Comparison of ENCODE assay signal across 1 cellular context in the genomic region with DNA sequence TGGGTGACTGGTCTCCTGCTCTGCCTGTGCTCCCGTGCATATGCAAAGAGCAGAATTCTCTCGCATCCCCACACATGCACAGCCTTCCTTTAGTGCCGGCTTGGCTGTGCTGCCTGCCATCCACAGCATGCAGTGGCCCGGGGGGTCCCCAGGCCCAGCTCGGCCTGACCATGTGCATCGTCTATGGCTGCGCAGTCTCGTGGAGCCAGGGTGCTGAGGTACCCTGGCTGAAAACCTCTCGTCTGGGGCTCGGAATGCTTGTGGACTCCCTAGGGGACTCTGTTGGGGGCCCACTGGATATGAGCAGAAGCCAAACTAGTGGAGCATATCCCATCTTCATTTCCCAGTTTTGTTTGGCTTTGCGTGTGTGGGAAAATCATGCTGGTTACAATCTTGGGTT.
TF ChIP-seq lines count a peak whose summit lies in the region.

No MANE protein-coding gene starts in this region.

TF ChIP-seq in WTC11, 78 proteins besides CTCF, POLR2A, EP300 and RAD21 (continued from another document):
- TF ChIP-seq, protein P1, sequence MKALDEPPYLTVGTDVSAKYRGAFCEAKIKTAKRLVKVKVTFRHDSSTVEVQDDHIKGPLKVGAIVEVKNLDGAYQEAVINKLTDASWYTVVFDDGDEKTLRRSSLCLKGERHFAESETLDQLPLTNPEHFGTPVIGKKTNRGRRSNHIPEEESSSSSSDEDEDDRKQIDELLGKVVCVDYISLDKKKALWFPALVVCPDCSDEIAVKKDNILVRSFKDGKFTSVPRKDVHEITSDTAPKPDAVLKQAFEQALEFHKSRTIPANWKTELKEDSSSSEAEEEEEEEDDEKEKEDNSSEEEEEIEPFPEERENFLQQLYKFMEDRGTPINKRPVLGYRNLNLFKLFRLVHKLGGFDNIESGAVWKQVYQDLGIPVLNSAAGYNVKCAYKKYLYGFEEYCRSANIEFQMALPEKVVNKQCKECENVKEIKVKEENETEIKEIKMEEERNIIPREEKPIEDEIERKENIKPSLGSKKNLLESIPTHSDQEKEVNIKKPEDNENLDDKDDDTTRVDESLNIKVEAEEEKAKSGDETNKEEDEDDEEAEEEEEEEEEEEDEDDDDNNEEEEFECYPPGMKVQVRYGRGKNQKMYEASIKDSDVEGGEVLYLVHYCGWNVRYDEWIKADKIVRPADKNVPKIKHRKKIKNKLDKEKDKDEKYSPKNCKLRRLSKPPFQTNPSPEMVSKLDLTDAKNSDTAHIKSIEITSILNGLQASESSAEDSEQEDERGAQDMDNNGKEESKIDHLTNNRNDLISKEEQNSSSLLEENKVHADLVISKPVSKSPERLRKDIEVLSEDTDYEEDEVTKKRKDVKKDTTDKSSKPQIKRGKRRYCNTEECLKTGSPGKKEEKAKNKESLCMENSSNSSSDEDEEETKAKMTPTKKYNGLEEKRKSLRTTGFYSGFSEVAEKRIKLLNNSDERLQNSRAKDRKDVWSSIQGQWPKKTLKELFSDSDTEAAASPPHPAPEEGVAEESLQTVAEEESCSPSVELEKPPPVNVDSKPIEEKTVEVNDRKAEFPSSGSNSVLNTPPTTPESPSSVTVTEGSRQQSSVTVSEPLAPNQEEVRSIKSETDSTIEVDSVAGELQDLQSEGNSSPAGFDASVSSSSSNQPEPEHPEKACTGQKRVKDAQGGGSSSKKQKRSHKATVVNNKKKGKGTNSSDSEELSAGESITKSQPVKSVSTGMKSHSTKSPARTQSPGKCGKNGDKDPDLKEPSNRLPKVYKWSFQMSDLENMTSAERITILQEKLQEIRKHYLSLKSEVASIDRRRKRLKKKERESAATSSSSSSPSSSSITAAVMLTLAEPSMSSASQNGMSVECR (CRISPR knock-in tag; IDR thresholded peaks at IDR 0.05; ENCODE audit: borderline replicate concordance), result no peak
- TF ChIP-seq NR1H2 (CRISPR knock-in tag; IDR thresholded peaks at IDR 0.05), result no peak
- TF ChIP-seq SP1 (CRISPR knock-in tag; conservative IDR thresholded peaks at IDR 0.05), result no peak
- TF ChIP-seq, protein P2, sequence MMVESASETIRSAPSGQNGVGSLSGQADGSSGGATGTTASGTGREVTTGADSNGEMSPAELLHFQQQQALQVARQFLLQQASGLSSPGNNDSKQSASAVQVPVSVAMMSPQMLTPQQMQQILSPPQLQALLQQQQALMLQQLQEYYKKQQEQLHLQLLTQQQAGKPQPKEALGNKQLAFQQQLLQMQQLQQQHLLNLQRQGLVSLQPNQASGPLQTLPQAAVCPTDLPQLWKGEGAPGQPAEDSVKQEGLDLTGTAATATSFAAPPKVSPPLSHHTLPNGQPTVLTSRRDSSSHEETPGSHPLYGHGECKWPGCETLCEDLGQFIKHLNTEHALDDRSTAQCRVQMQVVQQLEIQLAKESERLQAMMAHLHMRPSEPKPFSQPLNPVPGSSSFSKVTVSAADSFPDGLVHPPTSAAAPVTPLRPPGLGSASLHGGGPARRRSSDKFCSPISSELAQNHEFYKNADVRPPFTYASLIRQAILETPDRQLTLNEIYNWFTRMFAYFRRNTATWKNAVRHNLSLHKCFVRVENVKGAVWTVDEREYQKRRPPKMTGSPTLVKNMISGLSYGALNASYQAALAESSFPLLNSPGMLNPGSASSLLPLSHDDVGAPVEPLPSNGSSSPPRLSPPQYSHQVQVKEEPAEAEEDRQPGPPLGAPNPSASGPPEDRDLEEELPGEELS (CRISPR knock-in tag; IDR thresholded peaks at IDR 0.05), result no peak
- TF ChIP-seq FOXJ3 (CRISPR knock-in tag; IDR thresholded peaks at IDR 0.05; ENCODE audit: borderline replicate concordance), result no peak
- no peak for TF ChIP-seq JAZF1 (CRISPR knock-in tag; IDR thresholded peaks at IDR 0.05)
- TF ChIP-seq GABPB1 (CRISPR knock-in tag; IDR thresholded peaks at IDR 0.05), result no peak
- TF ChIP-seq, protein P3, sequence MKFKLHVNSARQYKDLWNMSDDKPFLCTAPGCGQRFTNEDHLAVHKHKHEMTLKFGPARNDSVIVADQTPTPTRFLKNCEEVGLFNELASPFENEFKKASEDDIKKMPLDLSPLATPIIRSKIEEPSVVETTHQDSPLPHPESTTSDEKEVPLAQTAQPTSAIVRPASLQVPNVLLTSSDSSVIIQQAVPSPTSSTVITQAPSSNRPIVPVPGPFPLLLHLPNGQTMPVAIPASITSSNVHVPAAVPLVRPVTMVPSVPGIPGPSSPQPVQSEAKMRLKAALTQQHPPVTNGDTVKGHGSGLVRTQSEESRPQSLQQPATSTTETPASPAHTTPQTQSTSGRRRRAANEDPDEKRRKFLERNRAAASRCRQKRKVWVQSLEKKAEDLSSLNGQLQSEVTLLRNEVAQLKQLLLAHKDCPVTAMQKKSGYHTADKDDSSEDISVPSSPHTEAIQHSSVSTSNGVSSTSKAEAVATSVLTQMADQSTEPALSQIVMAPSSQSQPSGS (CRISPR knock-in tag; IDR thresholded peaks at IDR 0.05; ENCODE audit: borderline replicate concordance, low read depth), result no peak
- TF ChIP-seq, protein P4, sequence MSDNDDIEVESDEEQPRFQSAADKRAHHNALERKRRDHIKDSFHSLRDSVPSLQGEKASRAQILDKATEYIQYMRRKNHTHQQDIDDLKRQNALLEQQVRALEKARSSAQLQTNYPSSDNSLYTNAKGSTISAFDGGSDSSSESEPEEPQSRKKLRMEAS (CRISPR knock-in tag; IDR thresholded peaks at IDR 0.05), result no peak
- TF ChIP-seq SMAD3 (CRISPR knock-in tag; IDR thresholded peaks at IDR 0.05; ENCODE audit: borderline replicate concordance), result no peak
- no peak for TF ChIP-seq SOX15 (CRISPR knock-in tag; IDR thresholded peaks at IDR 0.05)
- TF ChIP-seq PRRX2 (CRISPR knock-in tag; IDR thresholded peaks at IDR 0.05), result no peak
- no peak for TF ChIP-seq NFYB (CRISPR knock-in tag; conservative IDR thresholded peaks at IDR 0.05; ENCODE audit: low read depth)
- TF ChIP-seq CREM (CRISPR knock-in tag; IDR thresholded peaks at IDR 0.05), result no peak
- TF ChIP-seq, protein P5, sequence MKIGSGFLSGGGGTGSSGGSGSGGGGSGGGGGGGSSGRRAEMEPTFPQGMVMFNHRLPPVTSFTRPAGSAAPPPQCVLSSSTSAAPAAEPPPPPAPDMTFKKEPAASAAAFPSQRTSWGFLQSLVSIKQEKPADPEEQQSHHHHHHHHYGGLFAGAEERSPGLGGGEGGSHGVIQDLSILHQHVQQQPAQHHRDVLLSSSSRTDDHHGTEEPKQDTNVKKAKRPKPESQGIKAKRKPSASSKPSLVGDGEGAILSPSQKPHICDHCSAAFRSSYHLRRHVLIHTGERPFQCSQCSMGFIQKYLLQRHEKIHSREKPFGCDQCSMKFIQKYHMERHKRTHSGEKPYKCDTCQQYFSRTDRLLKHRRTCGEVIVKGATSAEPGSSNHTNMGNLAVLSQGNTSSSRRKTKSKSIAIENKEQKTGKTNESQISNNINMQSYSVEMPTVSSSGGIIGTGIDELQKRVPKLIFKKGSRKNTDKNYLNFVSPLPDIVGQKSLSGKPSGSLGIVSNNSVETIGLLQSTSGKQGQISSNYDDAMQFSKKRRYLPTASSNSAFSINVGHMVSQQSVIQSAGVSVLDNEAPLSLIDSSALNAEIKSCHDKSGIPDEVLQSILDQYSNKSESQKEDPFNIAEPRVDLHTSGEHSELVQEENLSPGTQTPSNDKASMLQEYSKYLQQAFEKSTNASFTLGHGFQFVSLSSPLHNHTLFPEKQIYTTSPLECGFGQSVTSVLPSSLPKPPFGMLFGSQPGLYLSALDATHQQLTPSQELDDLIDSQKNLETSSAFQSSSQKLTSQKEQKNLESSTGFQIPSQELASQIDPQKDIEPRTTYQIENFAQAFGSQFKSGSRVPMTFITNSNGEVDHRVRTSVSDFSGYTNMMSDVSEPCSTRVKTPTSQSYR (CRISPR knock-in tag; IDR thresholded peaks at IDR 0.05), result no peak
TF ChIP-seq in WTC11: peak in this region for 0.
